In the genomic region with DNA sequence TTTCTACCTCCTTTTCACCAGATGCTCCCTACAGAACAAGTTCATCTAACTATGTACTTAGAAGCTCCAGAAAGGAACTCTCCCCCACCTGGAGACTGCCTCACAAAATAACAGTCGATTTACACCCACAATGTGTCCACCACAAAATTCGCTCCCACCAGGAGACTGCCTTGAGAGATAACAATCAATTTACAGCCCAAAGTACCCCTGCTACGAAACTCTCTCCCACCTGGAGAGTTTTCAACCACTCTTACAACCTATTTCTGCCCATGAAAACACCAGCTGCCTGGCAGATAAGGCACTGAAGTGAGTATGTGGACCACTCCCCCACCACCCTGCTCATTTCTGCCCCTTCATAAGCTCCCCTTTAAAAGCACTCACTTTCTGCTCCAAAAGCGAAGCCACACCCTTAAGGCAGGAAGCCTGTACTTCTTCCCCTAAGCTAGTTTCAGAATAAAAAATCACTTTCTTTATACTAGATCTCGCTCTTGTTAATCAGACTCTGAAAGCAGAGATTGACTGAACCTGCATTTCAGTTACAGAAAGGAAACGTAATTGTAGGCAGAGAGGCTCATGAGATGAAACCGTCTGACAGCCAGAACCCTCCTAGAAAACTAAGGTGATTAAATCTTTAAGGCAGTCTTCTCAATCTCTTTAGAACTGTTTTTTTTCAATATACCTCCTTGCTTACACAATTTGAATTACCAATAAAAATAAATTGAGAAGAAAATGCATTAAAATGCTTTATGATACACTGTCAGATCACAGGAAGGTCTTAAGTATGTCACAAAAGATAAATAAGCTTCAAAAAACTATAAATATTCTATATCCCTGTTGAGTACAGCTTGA, we compare ENCODE assay signal across 12 cellular contexts.
DNase-seq lines count a peak whose midpoint lies in the region; ATAC-seq and TF ChIP-seq lines count a peak whose summit lies in the region.
"Had no signal": no experiment of that assay in that cellular context is flagged by ENCODE, and none has a peak within 500 bp of the region (broad histone marks: within the 10 kb centered on the region; RNA-seq: fewer than 3 reads in every experiment).

No MANE protein-coding gene starts in this region.

- H2AK5ac ChIP-seq in IMR-90 (ENCODE audit: low read depth, low read length) = peak overlapping the region; percentile 96

- H2AK9ac ChIP-seq in IMR-90 (replicated peaks; ENCODE audit: low read depth, low read length, poor library complexity) = peak overlapping the region; percentile 98

- BruUV-seq in IMR-90 (replicated peaks; lab: Mats Ljungman, UMichigan) = no TSS peak

- H3K18ac ChIP-seq in IMR-90 (ENCODE audit: low read depth, low read length) = peak overlapping the region; percentile 48

- peak overlapping the region; percentile 92 for H2AFZ ChIP-seq in IMR-90 (replicated peaks; ENCODE audit: low read length, poor library complexity)

- intact Hi-C loops in IMR-90 (cut with micrococcal nuclease) = no loop called here

- H3K27me3 ChIP-seq in IMR-90 (ENCODE audit: control insufficient read depth, insufficient read depth, low read length) = no peaks in the 10 kb centered on the region
- no peaks in the 10 kb centered on the region for H3K27me3 ChIP-seq in mucosa of rectum (ENCODE audit: control insufficient read depth in 2 of 2, insufficient read depth in 2 of 2, low read length in 2 of 2)

- H3K79me1 ChIP-seq in IMR-90 (ENCODE audit: low read depth in 1 of 2, low read length in 2 of 2) = no peaks in the 10 kb centered on the region

- peak overlapping the region; percentile 97 for H3K14ac ChIP-seq in IMR-90 (replicated peaks; ENCODE audit: low read depth, low read length)

- 20% methylated on average over 1 of the region's 7 CpGs; no CpG with 5 or more reads in 1 of the 2 experiments for WGBS in IMR-90 (ENCODE audit: extremely low coverage in 2 of 2, insufficient read length in 1 of 2), 2 experiments

- ATAC-seq in GM21723 (IDR thresholded peaks at IDR 0.05; ENCODE audit: unreplicated experiment) (peak; percentile 76), IMR-90 (ENCODE audit: low read depth) (peak; percentile 22)

- CTCF ChIA-PET in IMR-90 (lab: Yijun Ruan, JAX) = interaction anchor here (0.6 kb wide), 1 partner anchor 220 kb away, joined by 3 read pairs; no protein-coding TSS in a partner anchor
- CTCF ChIA-PET in GM10248 (lab: Yijun Ruan, JAX) = interaction anchor here (0.8 to 6.7 kb wide), 5 partner anchors 9 to 145 kb away, joined by 3 to 29 read pairs (median 4); no protein-coding TSS in a partner anchor

- in situ Hi-C loops in IMR-90 (cut with MboI; ENCODE audit: low sequenced_read_pairs) = no loop called here

- H2BK15ac ChIP-seq in IMR-90 (ENCODE audit: low read depth, low read length) = peak overlapping the region; percentile 94

- peak overlapping the region; percentile 96 for H4K91ac ChIP-seq in IMR-90 (ENCODE audit: insufficient read depth, low read depth, low read length)

- peak overlapping the region; percentile 76 for H3K23ac ChIP-seq in IMR-90 (ENCODE audit: low read depth, low read length)

- H3K9me3 ChIP-seq in IMR-90 (ENCODE audit: control insufficient read depth, insufficient read depth, low read length) (no peaks in the 10 kb centered on the region), mucosa of rectum (ENCODE audit: control insufficient read depth in 2 of 2, low read length in 2 of 2) (no peaks in the 10 kb centered on the region)
- H3K9me3 ChIP-seq: prostate gland had no signal

- TF ChIP-seq POLR2A in IMR-90 (IDR thresholded peaks at IDR 0.05; ENCODE audit: low read depth, low read length) = no peak

- POLR2A ChIA-PET in IMR-90 (lab: Charles Lee; ENCODE audit: unreplicated experiment) (interaction anchor here (0.5 kb wide), 1 partner anchor 9 kb away, joined by 3 read pairs; no protein-coding TSS in a partner anchor), GM10248 (lab: Yijun Ruan, JAX) (no interaction called here)

- H3K4me3 ChIP-seq in IMR-90 (ENCODE audit: insufficient read depth, low read depth, low read length) = no peak overlapping the region
- H3K4me3 ChIP-seq in mucosa of rectum (ENCODE audit: low read length in 2 of 2) = peak overlapping the region; percentile 20 to 41
- H3K4me3 ChIP-seq: prostate gland had no signal

- peak overlapping the region; percentile 84 to 99 for H4K8ac ChIP-seq in IMR-90 (ENCODE audit: low read depth in 2 of 2, low read length in 2 of 2)

- H3K36me3 ChIP-seq in IMR-90 (ENCODE audit: control insufficient read depth, insufficient read depth, low read length) = no peaks in the 10 kb centered on the region
- H3K36me3 ChIP-seq in mucosa of rectum (ENCODE audit: control insufficient read depth in 2 of 2, insufficient read depth in 2 of 2, low read length in 2 of 2) = no peaks in the 10 kb centered on the region
- H3K36me3 ChIP-seq: prostate gland had no signal

- H3K4me2 ChIP-seq in IMR-90 (ENCODE audit: low read depth, low read length) = peak overlapping the region; percentile 60

- no peak for TF ChIP-seq RAD21 in IMR-90 (IDR thresholded peaks at IDR 0.05; ENCODE audit: low read length)

- peak overlapping the region; percentile 42; the same call in 1 of the 2 replicates for H3K9ac ChIP-seq in IMR-90 (ENCODE audit: low read depth, low read length)
- H3K9ac ChIP-seq in mucosa of rectum (ENCODE audit: low read depth in 1 of 2, low read length in 2 of 2) = no peak overlapping the region

- peak overlapping the region; percentile 70; the same call in 1 of the 2 replicates for H4K5ac ChIP-seq in IMR-90 (ENCODE audit: low read depth, low read length)

- H2BK5ac ChIP-seq in IMR-90 (ENCODE audit: low read depth, low read length, poor library complexity, severe bottlenecking) = peak overlapping the region; percentile 89

- H4K20me1 ChIP-seq in IMR-90 (ENCODE audit: insufficient read depth, low read length) = no peaks in the 10 kb centered on the region

- H3K4ac ChIP-seq in IMR-90 (ENCODE audit: low read depth, low read length) = peak overlapping the region; percentile 93

- H2BK120ac ChIP-seq in IMR-90 (ENCODE audit: low read depth, low read length) = peak overlapping the region; percentile 99

- H3K27ac ChIP-seq in IMR-90 (ENCODE audit: insufficient read depth, low read length) = peak overlapping the region; percentile 69
- H3K27ac ChIP-seq in mucosa of rectum (ENCODE audit: low read depth in 2 of 2, low read length in 2 of 2) = no peak overlapping the region
- H3K27ac ChIP-seq in caudate nucleus (ENCODE audit: low read depth, low read length) = no peak overlapping the region
- H3K27ac ChIP-seq: prostate gland had no signal

- peak; percentile 3 to 20 for DNase-seq in activated CD4-positive, alpha-beta T cell treated with anti-CD3 and anti-CD28 coated beads, Interleukin-2, amount 50 U/mL, for 48 hours
- DNase-seq in activated CD4-positive, alpha-beta T cell treated with anti-CD3 and anti-CD28 coated beads, Interleukin-2, amount 50 U/mL, for 4 hours = no peak
- DNase-seq in IMR-90 = no peak
- no peak for DNase-seq in NCI-H2081 (lab: John Stamatoyannopoulos, UW)
- no peak for DNase-seq in caudate nucleus (lab: John Stamatoyannopoulos, UW)
- no peak for DNase-seq in GM10248 (ENCODE audit: extremely low spot score)
- DNase-seq: ACHN, H9, NCI-H69 had no signal

- H3K4me1 ChIP-seq in IMR-90 (ENCODE audit: control insufficient read depth, insufficient read depth, low read length) = peaks cover 21% of the 10 kb centered on the region
- peaks cover 5 to 8% of the 10 kb centered on the region in 2 donors for H3K4me1 ChIP-seq in mucosa of rectum (ENCODE audit: control insufficient read depth in 2 of 2, insufficient read depth in 2 of 2, low read length in 2 of 2)
- H3K4me1 ChIP-seq: prostate gland had no signal

- H3K9me1 ChIP-seq in IMR-90 (ENCODE audit: insufficient read depth, low read length) = peaks cover 14% of the 10 kb centered on the region

- dilution Hi-C loops in IMR-90 (cut with HindIII; ENCODE audit: low sequenced_read_pairs, unreplicated experiment) = no loop called here

- TF ChIP-seq CTCF in IMR-90 (conservative IDR thresholded peaks at IDR 0.05; ENCODE audit: low read depth, low read length) = no peak
- no peak for TF ChIP-seq CTCF in GM10248 (IDR thresholded peaks at IDR 0.05; ENCODE audit: control extremely low read depth, extremely low read depth, low read depth, missing control alignments)

- peak overlapping the region; percentile 48 for H3K56ac ChIP-seq in IMR-90 (ENCODE audit: extremely low read depth, insufficient read depth, low read length)

- peak overlapping the region; percentile 99 for H2BK20ac ChIP-seq in IMR-90 (ENCODE audit: low read depth, low read length)

TF ChIP-seq in IMR-90, 13 proteins besides CTCF, POLR2A, EP300 and RAD21:
- TF ChIP-seq CEBPB (IDR thresholded peaks at IDR 0.05; ENCODE audit: low read depth, low read length) (no peak), BHLHE40 (IDR thresholded peaks at IDR 0.05; ENCODE audit: low read depth, low read length) (no peak), MAFK (IDR thresholded peaks at IDR 0.05; ENCODE audit: low read depth, low read length) (no peak), MAZ (IDR thresholded peaks at IDR 0.05; ENCODE audit: borderline replicate concordance, low read depth, low read length) (no peak), RCOR1 (IDR thresholded peaks at IDR 0.05; ENCODE audit: insufficient replicate concordance, low read length) (no peak)

Comparison
In these comparisons a context has a peak if more than half of its experiments do, and no peak if none do; other contexts are left out.
1. DNase-seq: peak in activated CD4-positive, alpha-beta T cell treated with anti-CD3 and anti-CD28 coated beads, Interleukin-2, amount 50 U/mL, for 48 hours (2 of 2); none in activated CD4-positive, alpha-beta T cell treated with anti-CD3 and anti-CD28 coated beads, Interleukin-2, amount 50 U/mL, for 4 hours (0 of 2), IMR-90 (single experiment), NCI-H2081 (0 of 2), caudate nucleus (0 of 61) and GM10248 (single experiment).